ENCODE assay signal across 19 cellular contexts in genomic region chr18:3460823-3461398, GRCh38.
"Had no signal": no experiment of that assay in that cellular context is flagged by ENCODE, and none has a peak within 500 bp of the region (broad histone marks: within the 10 kb centered on the region; RNA-seq: fewer than 3 reads in every experiment).

No MANE protein-coding gene starts in this region.

- H3K27ac Mint-ChIP-seq: activated CD8-positive, alpha-beta memory T cell treated with anti-CD3 and anti-CD28 coated beads, Interleukin-2, amount 10 ng/mL, durations not matched to agents 7 days and 5 days; activated naive CD8-positive, alpha-beta T cell treated with anti-CD3 and anti-CD28 coated beads for 36 hours; dendritic cell treated with granulocyte-macrophage colony-stimulating factor and Interleukin-4, amounts not matched to agents 40 ng/mL and 50 ng/mL, for 4 days; stimulated activated memory B cell treated with anti-CD40 and anti-IgM and Interleukin-4, amounts not matched to agents 10 μg/mL and 1 μg/mL and 100 μg/mL, for 72 hours; T-helper 2 cell treated with Interferon-gamma antibody and Interleukin-4, amounts not matched to agents 5 μg/mL and 100 μg/mL, for 36 hours had no signal

- H3K9ac ChIP-seq: parathyroid adenoma had no signal

- H3K4me3 ChIP-seq: gastroesophageal sphincter, lung had no signal

- DNase-seq: activated CD4-positive, alpha-beta T cell treated with anti-CD3 and anti-CD28 coated beads, Interleukin-2, amount 50 U/mL, for 48 hours; activated CD4-positive, CD25-positive, alpha-beta regulatory T cell treated with anti-CD3 and anti-CD28 coated beads, Interleukin-2, amount 50 U/mL, for 72 hours; activated CD8-positive, alpha-beta memory T cell treated with anti-CD3 and anti-CD28 coated beads, Interleukin-2, amount 10 ng/mL, durations not matched to agents 7 days and 5 days; activated gamma-delta T cell treated with Interleukin-2 at 50 U/mL for 16 hours; activated naive CD8-positive, alpha-beta T cell treated with anti-CD3 and anti-CD28 coated beads for 36 hours; activated T-cell treated with anti-CD3 and anti-CD28 coated beads, Interleukin-2, amount 50 U/mL, for 1 hour; amygdala; brain microvascular endothelial cell; cerebellar nuclear complex; effector memory CD8-positive, alpha-beta T cell; erythroblast; islet precursor cell; midbrain had no signal

- H3K27me3 Mint-ChIP-seq: activated CD8-positive, alpha-beta memory T cell treated with anti-CD3 and anti-CD28 coated beads, Interleukin-2, amount 10 ng/mL, durations not matched to agents 7 days and 5 days; activated naive CD8-positive, alpha-beta T cell treated with anti-CD3 and anti-CD28 coated beads for 36 hours; dendritic cell treated with granulocyte-macrophage colony-stimulating factor and Interleukin-4, amounts not matched to agents 40 ng/mL and 50 ng/mL, for 4 days; effector memory CD8-positive, alpha-beta T cell; stimulated activated memory B cell treated with anti-CD40 and anti-IgM and Interleukin-4, amounts not matched to agents 10 μg/mL and 1 μg/mL and 100 μg/mL, for 72 hours had no signal

- ATAC-seq: activated CD8-positive, alpha-beta memory T cell treated with anti-CD3 and anti-CD28 coated beads, Interleukin-2, amount 10 ng/mL, durations not matched to agents 7 days and 5 days; effector memory CD8-positive, alpha-beta T cell; gastroesophageal sphincter; stimulated activated memory B cell treated with anti-CD40 and anti-IgM and Interleukin-4, amounts not matched to agents 10 μg/mL and 1 μg/mL and 100 μg/mL, for 72 hours had no signal

- H3K79me2 ChIP-seq: parathyroid adenoma had no signal

- H3K27ac ChIP-seq: brain microvascular endothelial cell, gastroesophageal sphincter, parathyroid adenoma had no signal

- H2AFZ ChIP-seq: parathyroid adenoma had no signal

- H3K4me1 ChIP-seq: parathyroid adenoma had no signal

- H3K4me3 Mint-ChIP-seq: activated CD8-positive, alpha-beta memory T cell treated with anti-CD3 and anti-CD28 coated beads, Interleukin-2, amount 10 ng/mL, durations not matched to agents 7 days and 5 days; activated naive CD8-positive, alpha-beta T cell treated with anti-CD3 and anti-CD28 coated beads for 36 hours; dendritic cell treated with granulocyte-macrophage colony-stimulating factor and Interleukin-4, amounts not matched to agents 40 ng/mL and 50 ng/mL, for 4 days; effector memory CD8-positive, alpha-beta T cell; stimulated activated memory B cell treated with anti-CD40 and anti-IgM and Interleukin-4, amounts not matched to agents 10 μg/mL and 1 μg/mL and 100 μg/mL, for 72 hours; T-helper 2 cell treated with Interferon-gamma antibody and Interleukin-4, amounts not matched to agents 5 μg/mL and 100 μg/mL, for 36 hours had no signal

- H3K27me3 ChIP-seq: brain microvascular endothelial cell, gastroesophageal sphincter had no signal
